In the genomic region with DNA sequence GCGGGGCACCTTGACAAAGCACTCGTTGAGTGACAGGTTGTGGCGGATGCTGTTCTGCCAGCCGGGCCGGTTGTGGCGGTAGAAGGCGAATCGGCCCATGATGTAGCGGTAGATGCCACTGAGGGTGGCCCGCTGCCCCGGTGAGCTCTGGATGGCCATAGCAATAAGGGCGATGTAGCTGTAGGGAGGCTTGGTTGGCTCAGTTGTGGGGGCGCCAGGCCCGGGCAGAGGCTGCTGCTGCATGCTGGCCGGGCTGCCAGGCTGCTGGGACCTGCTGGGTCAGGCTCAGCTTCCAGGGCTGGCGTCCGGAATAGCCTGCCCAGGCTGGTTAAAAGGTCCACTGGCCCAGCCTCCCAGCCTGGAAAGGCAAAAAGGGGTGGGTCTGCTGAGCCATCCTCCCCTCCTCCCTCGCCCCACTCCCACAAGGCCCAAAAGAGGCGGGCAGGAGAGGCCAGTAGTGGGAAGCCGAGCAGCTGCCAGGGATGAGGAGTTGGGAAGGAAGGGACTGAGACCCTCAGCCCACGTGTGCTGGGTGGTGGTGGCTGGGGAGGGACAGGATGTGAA, we compare ENCODE assay signal across 12 cellular contexts. TPM values are rescaled to one million over a fixed set of nuclear protein-coding genes. Genes with fewer than 3 reads are reported as not detected.
A peak's percentile ranks its signal among the peaks of the same experiment; 100 is the strongest.
DNase-seq lines count a peak whose midpoint lies in the region; ATAC-seq and TF ChIP-seq lines count a peak whose summit lies in the region.
"Had no signal": no experiment of that assay in that cellular context is flagged by ENCODE, and none has a peak within 500 bp of the region (broad histone marks: within the 10 kb centered on the region; RNA-seq: fewer than 3 reads in every experiment).

A gene (minus strand): TSS at position 305 of the 564 bp plus-strand sequence. CDS start 62 bp downstream, at position 243.

- H3K27ac ChIP-seq in SK-N-SH (ENCODE audit: low read depth in 2 of 2, low read length in 1 of 2): no peak within 1 kb of the TSS
- peak within 1 kb of the TSS; percentile 27 to 91 (median 78) for H3K27ac ChIP-seq in heart right ventricle
- H3K27ac ChIP-seq in neural progenitor cell: peak within 1 kb of the TSS; percentile 27
- H3K27ac ChIP-seq in aorta (ENCODE audit: low read depth in 1 of 2, low read length in 2 of 2): peak within 1 kb of the TSS; percentile 30 to 82
- H3K27ac ChIP-seq: HL-60 had no signal

- H3K27ac Mint-ChIP-seq in neural progenitor cell: no peak within 1 kb of the TSS
- H3K27ac Mint-ChIP-seq: dendritic cell treated with granulocyte-macrophage colony-stimulating factor and Interleukin-4, amounts not matched to agents 40 ng/mL and 50 ng/mL, for 4 days had no signal

- H3K4me1 ChIP-seq in SK-N-SH (ENCODE audit: control insufficient read depth in 1 of 2, insufficient read depth in 2 of 2, low read depth in 1 of 2, low read length in 1 of 2) (peaks cover 25 to 31% of the 10 kb centered on the region in 2 experiments; a peak in 3 of 4 replicates), heart right ventricle (peaks cover 4 to 51% (median 27%) of the 10 kb centered on the region in 9 donors), neural progenitor cell (peaks cover 43% of the 10 kb centered on the region), aorta (ENCODE audit: control insufficient read depth in 1 of 2, insufficient read depth in 2 of 2, low read length in 2 of 2) (no peaks in the 10 kb centered on the region)

- H3K4me3 ChIP-seq in SK-N-SH (ENCODE audit: low read depth in 2 of 2, low read length in 1 of 2): peak within 1 kb of the TSS in 1 of 2 experiments; percentile 53; a peak in 1 of 4 replicates
- H3K4me3 ChIP-seq in heart right ventricle: peak within 1 kb of the TSS; percentile 18 to 63 (median 48)
- no peak within 1 kb of the TSS for H3K4me3 ChIP-seq in neural progenitor cell
- peak within 1 kb of the TSS; percentile 53 to 73 for H3K4me3 ChIP-seq in aorta (ENCODE audit: low read length in 2 of 2)

- no peaks in the 10 kb centered on the region for H4K20me1 ChIP-seq in SK-N-SH (ENCODE audit: insufficient read depth)
- no peaks in the 10 kb centered on the region for H4K20me1 ChIP-seq in neural progenitor cell (ENCODE audit: low read depth)

- 70% methylated on average over 8 of the region's 21 CpGs for WGBS in SK-N-SH (ENCODE audit: low lambda C conversion rate)
- WGBS in heart right ventricle, 2 donors: 60 to 61% methylated on average over 21 of the region's 21 CpGs
- WGBS in aorta, 2 donors: 3 to 6% methylated on average over 21 of the region's 21 CpGs

- H3K4me2 ChIP-seq in SK-N-SH (no peak within 1 kb of the TSS; the same call in 1 of the 2 replicates), neural progenitor cell (peak within 1 kb of the TSS; percentile 44)

- no peaks in the 10 kb centered on the region; the same call in 1 of the 2 replicates for H3K27me3 ChIP-seq in SK-N-SH (ENCODE audit: insufficient read depth)
- peaks cover 0 to 25% (median 19%) of the 10 kb centered on the region in 7 donors for H3K27me3 ChIP-seq in heart right ventricle
- peaks cover 32% of the 10 kb centered on the region for H3K27me3 ChIP-seq in neural progenitor cell
- no peaks in the 10 kb centered on the region for H3K27me3 ChIP-seq in aorta (ENCODE audit: control insufficient read depth in 1 of 2, insufficient read depth in 2 of 2, low read length in 1 of 2)

- no peak within 1 kb of the TSS for H3K4me3 Mint-ChIP-seq in neural progenitor cell
- H3K4me3 Mint-ChIP-seq: dendritic cell treated with granulocyte-macrophage colony-stimulating factor and Interleukin-4, amounts not matched to agents 40 ng/mL and 50 ng/mL, for 4 days had no signal

- ATAC-seq in SK-N-SH treated with all-trans-retinoic acid at 6 μM for 48 hours (peak; percentile 15), heart right ventricle (peak; percentile 47 to 81 (median 72)), aorta (ENCODE audit: low FRiP score) (peak; percentile 75), GM18868 (IDR thresholded peaks at IDR 0.05; ENCODE audit: unreplicated experiment) (no peak), GM18909 (IDR thresholded peaks at IDR 0.05; ENCODE audit: poor library complexity, unreplicated experiment) (no peak)

- no peak for DNase-seq in SK-N-SH
- DNase-seq in heart right ventricle: peak; percentile 64 to 80
- DNase-seq in neural progenitor cell (ENCODE audit: low spot score): peak; percentile 79
- DNase-seq in aorta: peak; percentile 88 to 92
- DNase-seq in COLO668 (lab: John Stamatoyannopoulos, UW; ENCODE audit: unreplicated experiment): no peak
- DNase-seq: GDM1, NCI-H1417 treated with DMSO at 0.1 percent for 48 hours had no signal

- no peak for TF ChIP-seq RAD21 in SK-N-SH (IDR thresholded peaks at IDR 0.05; ENCODE audit: low read length)

- CTCF ChIA-PET in SK-N-SH (lab: Yijun Ruan, JAX): interaction anchor here (0.6 to 15.5 kb wide), 13 partner anchors 10 to 1052 kb away, joined by 3 to 174 read pairs (median 7); no protein-coding TSS in a partner anchor

- H3F3A ChIP-seq in SK-N-SH (replicated peaks; ENCODE audit: insufficient read depth) (peaks cover 7% of the 10 kb centered on the region), neural progenitor cell (ENCODE audit: low read depth) (peaks cover 6% of the 10 kb centered on the region)

- peaks cover 24% of the 10 kb centered on the region for H3K4me1 Mint-ChIP-seq in neural progenitor cell

- H3K27me3 Mint-ChIP-seq in neural progenitor cell (ENCODE audit: insufficient read depth, low read depth): peaks cover 9% of the 10 kb centered on the region

- H3K36me3 Mint-ChIP-seq in neural progenitor cell: no peaks in the 10 kb centered on the region

- H3K36me3 ChIP-seq in SK-N-SH (replicated peaks in 1 of 2; ENCODE audit: control insufficient read depth in 1 of 2, insufficient read depth in 2 of 2, low read length in 1 of 2) (no peaks in the 10 kb centered on the region), heart right ventricle (no peaks in the 10 kb centered on the region), neural progenitor cell (no peaks in the 10 kb centered on the region), aorta (ENCODE audit: control insufficient read depth in 1 of 2, insufficient read depth in 2 of 2, low read length in 1 of 2) (no peaks in the 10 kb centered on the region)

- intact Hi-C loops in heart right ventricle (cut with DNase I) (loop anchor here in 1 of 10 donors (10.0 kb wide), 1 partner anchor 239 kb away; no protein-coding TSS in a partner anchor), aorta (cut with DNase I) (loop anchor here (2.0 to 10.0 kb wide), 2 partner anchors 23 to 121 kb away; a partner anchor contains a TSS)

- no peak within 1 kb of the TSS for H2AFZ ChIP-seq in SK-N-SH (ENCODE audit: low read depth)
- peak within 1 kb of the TSS; percentile 65 for H2AFZ ChIP-seq in neural progenitor cell (replicated peaks)

- H3K9me2 ChIP-seq in SK-N-SH: no peaks in the 10 kb centered on the region

- H3K9ac ChIP-seq in SK-N-SH (no peak within 1 kb of the TSS), neural progenitor cell (no peak within 1 kb of the TSS)

- TF ChIP-seq CTCF in SK-N-SH (IDR thresholded peaks at IDR 0.05): no peak
- no peak for TF ChIP-seq CTCF in heart right ventricle (IDR thresholded peaks at IDR 0.05)
- TF ChIP-seq CTCF in neural progenitor cell (IDR thresholded peaks at IDR 0.05): no peak

- POLR2A ChIA-PET in SK-N-SH (lab: Yijun Ruan, JAX): no interaction called here

- no peaks in the 10 kb centered on the region for H3K9me3 Mint-ChIP-seq in neural progenitor cell
- H3K9me3 Mint-ChIP-seq: dendritic cell treated with granulocyte-macrophage colony-stimulating factor and Interleukin-4, amounts not matched to agents 40 ng/mL and 50 ng/mL, for 4 days had no signal

- H3K79me2 ChIP-seq in SK-N-SH (ENCODE audit: insufficient read depth): no peaks in the 10 kb centered on the region
- no peaks in the 10 kb centered on the region for H3K79me2 ChIP-seq in neural progenitor cell (ENCODE audit: low read depth)

- H3K9me3 ChIP-seq in SK-N-SH: no peaks in the 10 kb centered on the region
- H3K9me3 ChIP-seq in heart right ventricle: no peaks in the 10 kb centered on the region
- no peaks in the 10 kb centered on the region for H3K9me3 ChIP-seq in neural progenitor cell (ENCODE audit: low read depth)
- no peaks in the 10 kb centered on the region for H3K9me3 ChIP-seq in aorta (ENCODE audit: control insufficient read depth, low read length)

- no peak for TF ChIP-seq EP300 in SK-N-SH (IDR thresholded peaks at IDR 0.05; ENCODE audit: borderline replicate concordance in 1 of 2, low read depth in 1 of 2, low read length in 1 of 2)

TF ChIP-seq in SK-N-SH treated with all-trans-retinoic acid at 6 μM for 48 hours, 23 proteins besides CTCF, POLR2A, EP300 and RAD21 (continues in another document):
- no peak for TF ChIP-seq ISL1 (CRISPR knock-in tag; IDR thresholded peaks at IDR 0.05)

TF ChIP-seq in SK-N-SH, 30 proteins besides CTCF, POLR2A, EP300 and RAD21 (continues in another document):
- TF ChIP-seq TEAD4 (IDR thresholded peaks at IDR 0.05; ENCODE audit: borderline replicate concordance, insufficient read depth) (no peak), GABPA (IDR thresholded peaks at IDR 0.05; ENCODE audit: low read depth) (no peak), FOXJ3 (CRISPR knock-in tag; IDR thresholded peaks at IDR 0.05) (no peak), RFX5 (IDR thresholded peaks at IDR 0.05; ENCODE audit: low read length) (no peak), GATA2 (CRISPR knock-in tag; IDR thresholded peaks at IDR 0.05) (no peak), RXRA (IDR thresholded peaks at IDR 0.05; ENCODE audit: borderline replicate concordance, low read depth) (no peak), SMC3 (IDR thresholded peaks at IDR 0.05; ENCODE audit: low read depth, low read length) (no peak), YY1 (IDR thresholded peaks at IDR 0.05; ENCODE audit: low read depth) (no peak)
- TF ChIP-seq, protein P1, sequence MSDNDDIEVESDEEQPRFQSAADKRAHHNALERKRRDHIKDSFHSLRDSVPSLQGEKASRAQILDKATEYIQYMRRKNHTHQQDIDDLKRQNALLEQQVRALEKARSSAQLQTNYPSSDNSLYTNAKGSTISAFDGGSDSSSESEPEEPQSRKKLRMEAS (IDR thresholded peaks at IDR 0.05; ENCODE audit: low read depth): no peak
- TF ChIP-seq, protein P2, sequence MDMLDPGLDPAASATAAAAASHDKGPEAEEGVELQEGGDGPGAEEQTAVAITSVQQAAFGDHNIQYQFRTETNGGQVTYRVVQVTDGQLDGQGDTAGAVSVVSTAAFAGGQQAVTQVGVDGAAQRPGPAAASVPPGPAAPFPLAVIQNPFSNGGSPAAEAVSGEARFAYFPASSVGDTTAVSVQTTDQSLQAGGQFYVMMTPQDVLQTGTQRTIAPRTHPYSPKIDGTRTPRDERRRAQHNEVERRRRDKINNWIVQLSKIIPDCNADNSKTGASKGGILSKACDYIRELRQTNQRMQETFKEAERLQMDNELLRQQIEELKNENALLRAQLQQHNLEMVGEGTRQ (IDR thresholded peaks at IDR 0.05; ENCODE audit: borderline replicate concordance, low read depth, low read length): no peak

RNA-seq across cellular contexts. Expression of the gene that starts here (rescaled TPM):
- polyA plus RNA-seq in SK-N-SH (2012; rRNA removed): 0.73 and 0.99 TPM in 2 replicates
- polyA plus RNA-seq in SK-N-SH (2012; cell fraction: cytosol; rRNA removed): 0.48 and 0.83 TPM in 2 replicates
- polyA plus RNA-seq in SK-N-SH (2012; cell fraction: nucleus; rRNA removed): 0.58 and 0.85 TPM in 2 replicates
- total RNA-seq in heart right ventricle: 1 to 10 TPM; 1.4 to 6.5 (median 2.5) TPM
- 1 to 10 TPM; 6.0 to 7.5 TPM for polyA plus RNA-seq in heart right ventricle
- total RNA-seq in neural progenitor cell (ENCODE audit: low replicate concordance): 0.53 TPM in 1 of 2 replicates, not detected in the other
- 10 to 100 TPM in 1 of 2 donors, 1 to 10 TPM in 1; 10.0 to 20.2 TPM for total RNA-seq in aorta
- polyA plus RNA-seq in aorta: 10 to 100 TPM; 11.4 to 76.4 TPM

Comparison
In these comparisons a context has a peak if more than half of its experiments do, and no peak if none do; other contexts are left out.
1. Peak in DNase-seq, H3K27ac ChIP-seq and H3K4me2 ChIP-seq in neural progenitor cell; RNA of the gene not detected or under 1 TPM.
2. ATAC-seq: peak in SK-N-SH treated with all-trans-retinoic acid at 6 μM for 48 hours (single experiment), heart right ventricle (8 of 8) and aorta (single experiment); none in GM18868 (single experiment) and GM18909 (single experiment).
3. DNase-seq: peak in heart right ventricle (2 of 2) and aorta (2 of 2); none in SK-N-SH (single experiment) and COLO668 (single experiment).
4. H3K27ac ChIP-seq: peak in heart right ventricle (10 of 10) and aorta (2 of 2); none in SK-N-SH (0 of 2).